In genomic region chr18:9334351-9335254, GRCh38 we compare ENCODE assay signal across 8 cellular contexts. TPM values are rescaled to one million over a fixed set of nuclear protein-coding genes. Genes with fewer than 3 reads are reported as not detected.
DNase-seq lines count a peak whose midpoint lies in the region; ATAC-seq and TF ChIP-seq lines count a peak whose summit lies in the region.

Gene TWSG1, plus strand, starts transcription at chr18:9334773. Its CDS starts 2,457 bp downstream, at chr18:9337230.

- no peaks in the 10 kb centered on the region for H3K9me2 ChIP-seq in DOHH2 (replicated peaks; ENCODE audit: control insufficient read depth, low read length)

- peaks cover 11% of the 10 kb centered on the region for H3K36me3 Mint-ChIP-seq in activated T-helper 17 cell treated with anti-CD3 and anti-CD28 coated beads, Interleukin-2, amount 50 U/mL, for 72 hours (ENCODE audit: low read depth)
- no peaks in the 10 kb centered on the region for H3K36me3 Mint-ChIP-seq in natural killer cell

- no peaks in the 10 kb centered on the region for H3F3A ChIP-seq in DOHH2 (ENCODE audit: control insufficient read depth, insufficient read depth)

- H3K79me2 ChIP-seq in DOHH2 (ENCODE audit: control insufficient read depth, low read length), result peaks cover 11% of the 10 kb centered on the region

- H3K9me3 Mint-ChIP-seq in activated T-helper 17 cell treated with anti-CD3 and anti-CD28 coated beads, Interleukin-2, amount 50 U/mL, for 72 hours, result no peaks in the 10 kb centered on the region
- no peaks in the 10 kb centered on the region for H3K9me3 Mint-ChIP-seq in natural killer cell

- H3K9me3 ChIP-seq in DOHH2 (ENCODE audit: control insufficient read depth, insufficient read depth, low read length), result no peaks in the 10 kb centered on the region

- peak within 1 kb of the TSS; percentile 93 for H3K4me2 ChIP-seq in DOHH2 (ENCODE audit: low read length)

- ATAC-seq in GM21723 (IDR thresholded peaks at IDR 0.05; ENCODE audit: unreplicated experiment) (peak; percentile 81), natural killer cell (peak; percentile 81 to 94 (median 86))
- peak; percentile 82 for ATAC-seq in activated T-helper 17 cell treated with anti-CD3 and anti-CD28 coated beads, Interleukin-2, amount 50 U/mL, for 72 hours (replicated peaks)

- peaks cover 10% of the 10 kb centered on the region for H3K36me3 ChIP-seq in DOHH2 (ENCODE audit: control insufficient read depth, low read length)

- no peaks in the 10 kb centered on the region for H3K27me3 ChIP-seq in DOHH2 (ENCODE audit: control insufficient read depth, low read length)

- H3K27ac ChIP-seq in DOHH2 (ENCODE audit: low read depth, low read length), result no peak within 1 kb of the TSS

- H3K4me3 Mint-ChIP-seq in activated T-helper 17 cell treated with anti-CD3 and anti-CD28 coated beads, Interleukin-2, amount 50 U/mL, for 72 hours, result peak within 1 kb of the TSS; percentile 79
- peak within 1 kb of the TSS; percentile 95 for H3K4me3 Mint-ChIP-seq in natural killer cell

- DNase-seq in KG1 (lab: John Stamatoyannopoulos, UW) (peak; percentile 89), RPMI7951 (ENCODE audit: low read depth) (peak; percentile 93), fibroblast of peridontal ligament (ENCODE audit: extremely low read depth) (peak; percentile 90), natural killer cell (peak; percentile 84)
- DNase-seq in stimulated activated naive CD4-positive, alpha-beta T cell treated with Interleukin-2 at 50 U/mL for 16 hours (lab: John Stamatoyannopoulos, UW), result peak; percentile 93

- H3K27ac Mint-ChIP-seq in activated T-helper 17 cell treated with anti-CD3 and anti-CD28 coated beads, Interleukin-2, amount 50 U/mL, for 72 hours, result peak within 1 kb of the TSS; percentile 20
- peak within 1 kb of the TSS; percentile 82 to 87 for H3K27ac Mint-ChIP-seq in natural killer cell

- TF ChIP-seq CTCF in DOHH2 (IDR thresholded peaks at IDR 0.05; ENCODE audit: low read depth, low read length, poor library complexity, severe bottlenecking) (peak; percentile 26), natural killer cell (IDR thresholded peaks at IDR 0.05) (no peak)

- intact Hi-C loops in natural killer cell (cut with micrococcal nuclease), result loop anchor here (1.0 to 10.0 kb wide), 6 partner anchors 141 to 630 kb away; partner anchors contain the start of genes ANKRD12, MTCL1, NDUFV2 and RALBP1

- H4K20me1 ChIP-seq in DOHH2 (ENCODE audit: control insufficient read depth, insufficient read depth, low read depth, low read length), result no peaks in the 10 kb centered on the region

- peak within 1 kb of the TSS; percentile 89 for H3K4me3 ChIP-seq in DOHH2 (ENCODE audit: low read length)

- peaks cover 4% of the 10 kb centered on the region for H3K4me1 Mint-ChIP-seq in activated T-helper 17 cell treated with anti-CD3 and anti-CD28 coated beads, Interleukin-2, amount 50 U/mL, for 72 hours
- peaks cover 14 to 16% of the 10 kb centered on the region in 2 donors for H3K4me1 Mint-ChIP-seq in natural killer cell

- H3K4me1 ChIP-seq in DOHH2 (ENCODE audit: control insufficient read depth, low read length), result peaks cover 20% of the 10 kb centered on the region

- peaks cover 3% of the 10 kb centered on the region for H3K27me3 Mint-ChIP-seq in activated T-helper 17 cell treated with anti-CD3 and anti-CD28 coated beads, Interleukin-2, amount 50 U/mL, for 72 hours
- H3K27me3 Mint-ChIP-seq in natural killer cell (ENCODE audit: low read depth in 2 of 2), result peaks cover 6 to 13% of the 10 kb centered on the region in 2 donors

RNA-seq across cellular contexts. Expression of gene TWSG1, which starts in this region (rescaled TPM):
- 76.6 and 101 TPM in 2 replicates for total RNA-seq in RPMI7951 (2014; rRNA removed; shearing (Covaris generic))
- 10 to 100 TPM in 1 of 2 donors, 1 to 10 TPM in 1; 9.2 to 19.0 TPM for total RNA-seq in activated T-helper 17 cell treated with anti-CD3 and anti-CD28 coated beads, Interleukin-2, amount 50 U/mL, for 72 hours
- total RNA-seq in natural killer cell, result 1 to 10 TPM; 3.4 to 7.3 (median 5.6) TPM
